Comparison of ENCODE assay signal across 2 cellular contexts in genomic region chr15:71239592-71240364, GRCh38.
TF ChIP-seq lines count a peak whose summit lies in the region.

No MANE protein-coding gene starts in this region.

TF ChIP-seq in GM23338, 12 proteins besides CTCF, POLR2A, EP300 and RAD21 (continued from another document):
- TF ChIP-seq ETS1 (IDR thresholded peaks at IDR 0.05) (no peak), EZH2 (IDR thresholded peaks at IDR 0.05; ENCODE audit: low read depth, unreplicated experiment) (no peak), POLR2AphosphoS5 (IDR thresholded peaks at IDR 0.05; ENCODE audit: low read depth) (no peak), JUNB (IDR thresholded peaks at IDR 0.05; ENCODE audit: unreplicated experiment) (no peak), ZNF114 (CRISPR knock-in tag; IDR thresholded peaks at IDR 0.05) (no peak), ZNF331 (CRISPR knock-in tag; IDR thresholded peaks at IDR 0.05; ENCODE audit: low read depth) (no peak), ZNF462 (CRISPR knock-in tag; IDR thresholded peaks at IDR 0.05) (no peak)

TF ChIP-seq in WTC11, 78 proteins besides CTCF, POLR2A, EP300 and RAD21 (continued from another document):
- TF ChIP-seq IRF1 (CRISPR knock-in tag; IDR thresholded peaks at IDR 0.05) (no peak), TP53 (CRISPR knock-in tag; IDR thresholded peaks at IDR 0.05) (no peak), RORB (CRISPR knock-in tag; IDR thresholded peaks at IDR 0.05) (no peak)
